ENCODE assay signal across 2 cellular contexts in the genomic region with DNA sequence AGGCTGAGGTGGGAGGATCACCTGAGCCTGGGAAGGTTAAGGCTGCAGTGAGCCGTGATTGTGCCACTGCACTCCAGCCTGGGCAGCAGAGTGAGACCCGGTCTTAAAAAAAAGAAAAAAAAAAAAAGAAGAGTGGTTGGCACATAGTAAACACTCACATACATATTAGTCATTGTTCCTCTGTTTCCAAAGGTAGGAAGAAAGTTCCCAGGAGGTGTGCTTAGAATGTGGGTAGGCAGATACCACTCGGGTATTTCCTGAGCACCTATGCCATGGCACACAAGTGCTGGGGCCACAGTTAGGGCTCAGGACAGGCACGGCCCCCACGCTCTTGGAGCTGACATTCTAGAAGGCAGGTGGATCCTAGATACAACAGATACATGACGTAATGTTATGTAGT.
TF ChIP-seq lines count a peak whose summit lies in the region.

No MANE protein-coding gene starts in this region.

TF ChIP-seq in A549, 52 proteins besides CTCF, POLR2A, EP300 and RAD21:
- TF ChIP-seq, protein P1, sequence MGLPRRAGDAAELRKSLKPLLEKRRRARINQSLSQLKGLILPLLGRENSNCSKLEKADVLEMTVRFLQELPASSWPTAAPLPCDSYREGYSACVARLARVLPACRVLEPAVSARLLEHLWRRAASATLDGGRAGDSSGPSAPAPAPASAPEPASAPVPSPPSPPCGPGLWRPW (IDR thresholded peaks at IDR 0.05), result no peak
- TF ChIP-seq NFE2L2 (conservative IDR thresholded peaks at IDR 0.05; ENCODE audit: low read length) (no peak), EHF (CRISPR knock-in tag; IDR thresholded peaks at IDR 0.05) (no peak)

TF ChIP-seq in K562, 482 proteins besides CTCF, POLR2A, EP300 and RAD21:
- peak; percentile 36; the same call in 1 of the 2 replicates for TF ChIP-seq ATF7 (IDR thresholded peaks at IDR 0.05)
- no peak for TF ChIP-seq PHF8 (IDR thresholded peaks at IDR 0.05; ENCODE audit: borderline replicate concordance, low read length)
